15 cellular contexts compared by ENCODE assay signal in genomic region chr14:85131523-85131922, GRCh38.
DNase-seq lines count a peak whose midpoint lies in the region; TF ChIP-seq lines count a peak whose summit lies in the region.
"Had no signal": no experiment of that assay in that cellular context is flagged by ENCODE, and none has a peak within 500 bp of the region (broad histone marks: within the 10 kb centered on the region; RNA-seq: fewer than 3 reads in every experiment).

No MANE protein-coding gene starts in this region.

- no peaks in the 10 kb centered on the region for H3K27me3 ChIP-seq in endodermal cell (ENCODE audit: control insufficient read depth, insufficient read depth, low read length, poor library complexity, severe bottlenecking)
- H3K27me3 ChIP-seq: heart right ventricle, ovary, testis had no signal

- in situ Hi-C loops in G401 (cut with HindIII; ENCODE audit: low sequenced_read_pairs), result no loop called here

- peaks cover 4% of the 10 kb centered on the region for H3K4me1 ChIP-seq in endodermal cell (ENCODE audit: control insufficient read depth, insufficient read depth, low read length)
- H3K4me1 ChIP-seq: heart right ventricle had no signal

- H3K36me3 ChIP-seq in endodermal cell (ENCODE audit: control insufficient read depth, insufficient read depth, low read length), result no peaks in the 10 kb centered on the region
- H3K36me3 ChIP-seq: heart right ventricle, ovary had no signal

- no peaks in the 10 kb centered on the region for H3K27me3 Mint-ChIP-seq in endodermal cell (ENCODE audit: insufficient read depth)
- H3K27me3 Mint-ChIP-seq: activated CD4-positive, alpha-beta memory T cell treated with anti-CD3 and anti-CD28 coated beads for 36 hours; CD4-positive, alpha-beta memory T cell had no signal

- DNase-seq in HPDE6-E6E7 (ENCODE audit: extremely low spot score) (peak; percentile 39), NCI-H69 (lab: John Stamatoyannopoulos, UW) (peak; percentile 76), endodermal cell (peak; percentile 85), mucosa of gallbladder (ENCODE audit: low spot score) (peak; percentile 11), NCI-H82 treated with DMSO at 0.1 percent for 48 hours (lab: John Stamatoyannopoulos, UW; ENCODE audit: unreplicated experiment) (no peak), EL (no peak), G401 (ENCODE audit: low spot score) (no peak)
- DNase-seq: activated CD4-positive, alpha-beta memory T cell treated with anti-CD3 and anti-CD28 coated beads for 36 hours; activated effector memory CD4-positive, alpha-beta T cell treated with anti-CD3 and anti-CD28 coated beads, Interleukin-2, amount 50 U/mL, for 16 hours; CD4-positive, alpha-beta memory T cell; heart right ventricle; NCI-H1048; ovary; testis had no signal

- no peak overlapping the region for H3K4me3 ChIP-seq in endodermal cell (ENCODE audit: low read length)
- H3K4me3 ChIP-seq: heart right ventricle, ovary, testis had no signal

- peaks cover 2% of the 10 kb centered on the region for H3K9me3 Mint-ChIP-seq in endodermal cell

- no peak overlapping the region for H3K9ac ChIP-seq in endodermal cell (ENCODE audit: extremely low read depth, low read length, poor library complexity, severe bottlenecking)

- H3K9me3 ChIP-seq in endodermal cell (ENCODE audit: control insufficient read depth, low read length), result peaks cover 13% of the 10 kb centered on the region
- H3K9me3 ChIP-seq: ovary, testis had no signal

- H3K4me1 Mint-ChIP-seq in endodermal cell, result peaks cover 5% of the 10 kb centered on the region
- H3K4me1 Mint-ChIP-seq: CD4-positive, alpha-beta memory T cell had no signal

- no peak overlapping the region for H3K4me3 Mint-ChIP-seq in endodermal cell
- H3K4me3 Mint-ChIP-seq: activated CD4-positive, alpha-beta memory T cell treated with anti-CD3 and anti-CD28 coated beads for 36 hours; CD4-positive, alpha-beta memory T cell; T-helper 2 cell treated with Interferon-gamma antibody and Interleukin-4, amounts not matched to agents 5 μg/mL and 100 μg/mL, for 36 hours had no signal

- no peak overlapping the region for H3K27ac ChIP-seq in endodermal cell (ENCODE audit: low read depth, low read length)
- H3K27ac ChIP-seq: heart right ventricle, ovary had no signal

- H3K36me3 Mint-ChIP-seq in endodermal cell (ENCODE audit: low read depth), result no peaks in the 10 kb centered on the region
- H3K36me3 Mint-ChIP-seq: activated CD4-positive, alpha-beta memory T cell treated with anti-CD3 and anti-CD28 coated beads for 36 hours; CD4-positive, alpha-beta memory T cell had no signal

- peak; percentile 85 for TF ChIP-seq CTCF in endodermal cell (conservative IDR thresholded peaks at IDR 0.05)

- H3K27ac Mint-ChIP-seq in endodermal cell, result no peak overlapping the region
- H3K27ac Mint-ChIP-seq: activated CD4-positive, alpha-beta memory T cell treated with anti-CD3 and anti-CD28 coated beads for 36 hours; CD4-positive, alpha-beta memory T cell; T-helper 2 cell treated with Interferon-gamma antibody and Interleukin-4, amounts not matched to agents 5 μg/mL and 100 μg/mL, for 36 hours had no signal

- 69 to 72% methylated on average over 2 of the region's 2 CpGs for WGBS in endodermal cell (ENCODE audit: insufficient coverage in 1 of 2, insufficient read length in 1 of 2), 2 experiments

Comparison
In these comparisons a context has a peak if more than half of its experiments do, and no peak if none do; other contexts are left out.
1. DNase-seq: peak in HPDE6-E6E7 (single experiment), NCI-H69 (single experiment), endodermal cell (single experiment) and mucosa of gallbladder (single experiment); none in NCI-H82 treated with DMSO at 0.1 percent for 48 hours (single experiment), EL (single experiment) and G401 (single experiment).